Comparison of ENCODE assay signal across 1 cellular context in genomic region chr1:22053861-22054770, GRCh38.
TF ChIP-seq lines count a peak whose summit lies in the region.

No MANE protein-coding gene starts in this region.

TF ChIP-seq in HEK293, 187 proteins besides CTCF, POLR2A, EP300 and RAD21 (continued from another document):
- TF ChIP-seq ZNF580 (tag by site-specific recombination; IDR thresholded peaks at IDR 0.05) (no peak), SP7 (tag by site-specific recombination; IDR thresholded peaks at IDR 0.05) (no peak), ZNF423 (tag by site-specific recombination; IDR thresholded peaks at IDR 0.05) (no peak), ZBTB21 (tag by site-specific recombination; IDR thresholded peaks at IDR 0.05) (no peak), ZBTB1 (tag by site-specific recombination; IDR thresholded peaks at IDR 0.05) (no peak), ZNF664 (tag by site-specific recombination; IDR thresholded peaks at IDR 0.05) (peak; percentile 90), ZNF341 (tag by site-specific recombination; IDR thresholded peaks at IDR 0.05; ENCODE audit: low read depth) (no peak), ZSCAN23 (tag by site-specific recombination; IDR thresholded peaks at IDR 0.05) (0 out of 2 replicates have a peak, but pooled peaks have one; percentile 15), ZBTB48 (tag by site-specific recombination; IDR thresholded peaks at IDR 0.05) (0 out of 2 replicates have a peak, but pooled peaks have one; percentile 21), ZIC2 (tag by site-specific recombination; IDR thresholded peaks at IDR 0.05) (0 out of 2 replicates have a peak, but pooled peaks have one; percentile 13), ZNF112 (tag by site-specific recombination; IDR thresholded peaks at IDR 0.05) (no peak), ZNF558 (tag by site-specific recombination; IDR thresholded peaks at IDR 0.05) (no peak), ZNF2 (tag by site-specific recombination; IDR thresholded peaks at IDR 0.05) (peak; percentile 22; the same call in 1 of the 2 replicates), ZSCAN30 (tag by site-specific recombination; IDR thresholded peaks at IDR 0.05) (peak; percentile 20; the same call in 1 of the 2 replicates), ZNF701 (tag by site-specific recombination; IDR thresholded peaks at IDR 0.05) (no peak), ZNF560 (tag by site-specific recombination; IDR thresholded peaks at IDR 0.05; ENCODE audit: borderline replicate concordance) (no peak), ZNF394 (tag by site-specific recombination; IDR thresholded peaks at IDR 0.05; ENCODE audit: borderline replicate concordance) (no peak), ZNF555 (tag by site-specific recombination; conservative IDR thresholded peaks at IDR 0.05) (no peak), ZNF366 (tag by site-specific recombination; conservative IDR thresholded peaks at IDR 0.05) (no peak), YY1 (tag by site-specific recombination; IDR thresholded peaks at IDR 0.05) (no peak)
- TF ChIP-seq, protein P1, sequence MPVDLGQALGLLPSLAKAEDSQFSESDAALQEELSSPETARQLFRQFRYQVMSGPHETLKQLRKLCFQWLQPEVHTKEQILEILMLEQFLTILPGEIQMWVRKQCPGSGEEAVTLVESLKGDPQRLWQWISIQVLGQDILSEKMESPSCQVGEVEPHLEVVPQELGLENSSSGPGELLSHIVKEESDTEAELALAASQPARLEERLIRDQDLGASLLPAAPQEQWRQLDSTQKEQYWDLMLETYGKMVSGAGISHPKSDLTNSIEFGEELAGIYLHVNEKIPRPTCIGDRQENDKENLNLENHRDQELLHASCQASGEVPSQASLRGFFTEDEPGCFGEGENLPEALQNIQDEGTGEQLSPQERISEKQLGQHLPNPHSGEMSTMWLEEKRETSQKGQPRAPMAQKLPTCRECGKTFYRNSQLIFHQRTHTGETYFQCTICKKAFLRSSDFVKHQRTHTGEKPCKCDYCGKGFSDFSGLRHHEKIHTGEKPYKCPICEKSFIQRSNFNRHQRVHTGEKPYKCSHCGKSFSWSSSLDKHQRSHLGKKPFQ (tag by site-specific recombination; IDR thresholded peaks at IDR 0.05): no peak
- TF ChIP-seq, protein P2, sequence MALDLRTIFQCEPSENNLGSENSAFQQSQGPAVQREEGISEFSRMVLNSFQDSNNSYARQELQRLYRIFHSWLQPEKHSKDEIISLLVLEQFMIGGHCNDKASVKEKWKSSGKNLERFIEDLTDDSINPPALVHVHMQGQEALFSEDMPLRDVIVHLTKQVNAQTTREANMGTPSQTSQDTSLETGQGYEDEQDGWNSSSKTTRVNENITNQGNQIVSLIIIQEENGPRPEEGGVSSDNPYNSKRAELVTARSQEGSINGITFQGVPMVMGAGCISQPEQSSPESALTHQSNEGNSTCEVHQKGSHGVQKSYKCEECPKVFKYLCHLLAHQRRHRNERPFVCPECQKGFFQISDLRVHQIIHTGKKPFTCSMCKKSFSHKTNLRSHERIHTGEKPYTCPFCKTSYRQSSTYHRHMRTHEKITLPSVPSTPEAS (tag by site-specific recombination; IDR thresholded peaks at IDR 0.05): no peak
- TF ChIP-seq, protein P3, sequence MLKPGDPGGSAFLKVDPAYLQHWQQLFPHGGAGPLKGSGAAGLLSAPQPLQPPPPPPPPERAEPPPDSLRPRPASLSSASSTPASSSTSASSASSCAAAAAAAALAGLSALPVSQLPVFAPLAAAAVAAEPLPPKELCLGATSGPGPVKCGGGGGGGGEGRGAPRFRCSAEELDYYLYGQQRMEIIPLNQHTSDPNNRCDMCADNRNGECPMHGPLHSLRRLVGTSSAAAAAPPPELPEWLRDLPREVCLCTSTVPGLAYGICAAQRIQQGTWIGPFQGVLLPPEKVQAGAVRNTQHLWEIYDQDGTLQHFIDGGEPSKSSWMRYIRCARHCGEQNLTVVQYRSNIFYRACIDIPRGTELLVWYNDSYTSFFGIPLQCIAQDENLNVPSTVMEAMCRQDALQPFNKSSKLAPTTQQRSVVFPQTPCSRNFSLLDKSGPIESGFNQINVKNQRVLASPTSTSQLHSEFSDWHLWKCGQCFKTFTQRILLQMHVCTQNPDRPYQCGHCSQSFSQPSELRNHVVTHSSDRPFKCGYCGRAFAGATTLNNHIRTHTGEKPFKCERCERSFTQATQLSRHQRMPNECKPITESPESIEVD (tag by site-specific recombination; IDR thresholded peaks at IDR 0.05): peak; percentile 38; the same call in 1 of the 2 replicates
- TF ChIP-seq, protein P4, sequence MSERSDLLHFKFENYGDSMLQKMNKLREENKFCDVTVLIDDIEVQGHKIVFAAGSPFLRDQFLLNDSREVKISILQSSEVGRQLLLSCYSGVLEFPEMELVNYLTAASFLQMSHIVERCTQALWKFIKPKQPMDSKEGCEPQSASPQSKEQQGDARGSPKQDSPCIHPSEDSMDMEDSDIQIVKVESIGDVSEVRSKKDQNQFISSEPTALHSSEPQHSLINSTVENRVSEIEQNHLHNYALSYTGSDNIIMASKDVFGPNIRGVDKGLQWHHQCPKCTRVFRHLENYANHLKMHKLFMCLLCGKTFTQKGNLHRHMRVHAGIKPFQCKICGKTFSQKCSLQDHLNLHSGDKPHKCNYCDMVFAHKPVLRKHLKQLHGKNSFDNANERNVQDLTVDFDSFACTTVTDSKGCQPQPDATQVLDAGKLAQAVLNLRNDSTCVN (tag by site-specific recombination; optimal IDR thresholded peaks at IDR 0.05): no peak
TF ChIP-seq in HEK293: peak in this region for 8.
